ENCODE assay signal across 29 cellular contexts in the genomic region with DNA sequence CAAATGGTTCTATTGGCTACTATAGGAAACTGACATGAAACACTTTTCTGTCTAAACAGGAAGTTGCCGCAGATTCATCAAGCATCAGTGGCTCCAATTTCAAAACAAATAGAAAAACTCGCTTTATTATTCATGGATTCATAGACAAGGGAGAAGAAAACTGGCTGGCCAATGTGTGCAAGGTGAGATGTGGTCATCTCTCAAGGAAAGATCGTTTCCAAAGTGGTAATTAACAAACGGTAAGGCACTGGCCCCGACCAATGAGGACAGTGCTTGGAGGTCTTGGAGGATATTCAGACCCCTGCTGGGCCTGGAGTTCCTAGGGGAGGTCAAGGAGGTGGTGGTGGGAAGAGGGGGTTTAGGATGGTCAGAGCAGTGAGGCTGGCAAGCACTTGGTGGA. TPM values are rescaled to one million over a fixed set of nuclear protein-coding genes. Genes with fewer than 3 reads are reported as not detected.
"Had no signal": no experiment of that assay in that cellular context is flagged by ENCODE, and none has a peak within 500 bp of the region (broad histone marks: within the 10 kb centered on the region; RNA-seq: fewer than 3 reads in every experiment).

No MANE protein-coding gene starts in this region.

- H3K9me3 Mint-ChIP-seq: endodermal cell, mesothelial cell of epicardium had no signal

- H3K27ac Mint-ChIP-seq: endodermal cell, mesothelial cell of epicardium, naive B cell had no signal

- H3K9me3 ChIP-seq: esophagus squamous epithelium, gastrocnemius medialis, heart right ventricle, left lung, lower lobe of right lung, mucosa of descending colon had no signal

- H3K4me1 Mint-ChIP-seq: endodermal cell, mesothelial cell of epicardium, naive B cell had no signal

- H3K36me3 Mint-ChIP-seq: mesothelial cell of epicardium, naive B cell had no signal

- DNase-seq: dermis blood vessel endothelial cell; dorsolateral prefrontal cortex; effector CD4-positive, alpha-beta T cell; effector memory CD4-positive, alpha-beta T cell; endodermal cell; erythroblast; esophagus squamous epithelium; foreskin fibroblast; gastrocnemius medialis; glutamatergic neuron; head of caudate nucleus; heart right ventricle; hippocampal formation; left cardiac atrium; left lung; left ventricle myocardium superior; lower lobe of right lung; mesenchymal stem cell; mucosa of descending colon; naive B cell had no signal

- ATAC-seq: esophagus mucosa, gastrocnemius medialis, heart right ventricle, left cardiac atrium, left lung, left ventricle myocardium superior, lower lobe of right lung, mucosa of descending colon had no signal

- H3K27ac ChIP-seq: coronary artery, dorsolateral prefrontal cortex, epithelial cell of prostate, esophagus squamous epithelium, gastrocnemius medialis, heart right ventricle, left lung, lower lobe of right lung had no signal

- H3K36me3 ChIP-seq: esophagus squamous epithelium, gastrocnemius medialis, heart right ventricle, left lung, lower lobe of right lung had no signal

- H3K4me3 ChIP-seq: coronary artery, dorsolateral prefrontal cortex, esophagus squamous epithelium, gastrocnemius medialis, heart right ventricle, left lung, lower lobe of right lung, mucosa of descending colon had no signal

- H3K4me3 Mint-ChIP-seq: endodermal cell, mesothelial cell of epicardium, naive B cell had no signal

- H3K4me1 ChIP-seq: esophagus squamous epithelium, gastrocnemius medialis, heart right ventricle, left lung, lower lobe of right lung had no signal

- H3K27me3 ChIP-seq: esophagus squamous epithelium, gastrocnemius medialis, left lung had no signal

RNA-seq across cellular contexts. Expression of a gene that starts 2.6 kb away (rescaled TPM):
- total RNA-seq: dermis blood vessel endothelial cell, dorsolateral prefrontal cortex, endodermal cell, esophagus mucosa, esophagus squamous epithelium, gastrocnemius medialis, glomerular endothelial cell, kidney epithelial cell, left cardiac atrium, left lung, left ventricle myocardium superior, lower lobe of right lung, lung microvascular endothelial cell, mesothelial cell of epicardium, mucosa of descending colon, myocyte had no signal

RNA-seq across cellular contexts. Expression of a gene that starts 42.5 kb away (rescaled TPM):
- total RNA-seq: dermis blood vessel endothelial cell, dorsolateral prefrontal cortex, endodermal cell, esophagus mucosa, esophagus squamous epithelium, gastrocnemius medialis, glomerular endothelial cell, kidney epithelial cell, left cardiac atrium, left lung, left ventricle myocardium superior, lower leg skin, lower lobe of right lung, lung microvascular endothelial cell, mesothelial cell of epicardium, myocyte had no signal
